Comparison of ENCODE assay signal across 8 cellular contexts in genomic region chr16:78444-79145, GRCh38. TPM values are rescaled to one million over a fixed set of nuclear protein-coding genes. Genes with fewer than 3 reads are reported as not detected.
DNase-seq lines count a peak whose midpoint lies in the region; ATAC-seq, FAIRE-seq and TF ChIP-seq lines count a peak whose summit lies in the region.

No MANE protein-coding gene starts in this region.

- no TSS peak for BruUV-seq in GM12878 (replicated peaks; lab: Mats Ljungman, UMichigan)

- peak overlapping the region; percentile 98 for H3K9ac ChIP-seq in GM12878 (ENCODE audit: control insufficient read depth, insufficient read depth, low read length)

- peak overlapping the region; percentile 85 for H3K27ac ChIP-seq in C4-2B
- H3K27ac ChIP-seq in GM12878 (ENCODE audit: control insufficient read depth, insufficient read depth), result peak overlapping the region; percentile 85

- H3K79me2 ChIP-seq in GM12878 (ENCODE audit: control insufficient read depth, insufficient read depth, low read length), result peaks cover 10% of the 10 kb centered on the region

- CTCF ChIA-PET in GM12878 (lab: Yijun Ruan, JAX), result interaction anchor here (1.0 to 4.1 kb wide), 4 partner anchors 13 to 157 kb away, joined by 3 to 36 read pairs (median 17); no protein-coding TSS in a partner anchor

- peaks cover 0 to under 1% (median 0%) of the 10 kb centered on the region in 3 donors for H3K36me3 Mint-ChIP-seq in immature natural killer cell

- peak; percentile 52 for FAIRE-seq in GM12878 (lab: Jason Lieb, UNC)

- TF ChIP-seq EP300 in GM12878 (IDR thresholded peaks at IDR 0.05; ENCODE audit: borderline replicate concordance in 1 of 2, control insufficient read depth in 1 of 2, low read depth in 2 of 2, low read length in 2 of 2), result no peak

- ATAC-seq in GM19025 (IDR thresholded peaks at IDR 0.05; ENCODE audit: low read depth, unreplicated experiment), result peak; percentile 14
- peak; percentile 4 for ATAC-seq in GM12878
- ATAC-seq in stimulated activated naive CD8-positive, alpha-beta T cell treated with anti-CD3 and anti-CD28 coated beads, Interleukin-15, amount 100 ng/mL, for 72 hours, result peak; percentile 21

- H3K36me3 ChIP-seq in GM12878 (ENCODE audit: control insufficient read depth in 2 of 2, insufficient read depth in 2 of 2, low read length in 1 of 2), result peaks cover 0 to 4% of the 10 kb centered on the region in 2 experiments; a peak in 2 of 4 replicates

- H2AFZ ChIP-seq in GM12878 (ENCODE audit: control insufficient read depth, low read depth, low read length), result peak overlapping the region; percentile 72

- H3K9me3 ChIP-seq in GM12878 (replicated peaks; ENCODE audit: control insufficient read depth, insufficient read depth, low read length), result no peaks in the 10 kb centered on the region

- H3K4me2 ChIP-seq in GM12878 (ENCODE audit: control insufficient read depth, insufficient read depth), result peak overlapping the region; percentile 71

- peaks cover 2 to 14% (median 7%) of the 10 kb centered on the region in 3 donors for H3K27me3 Mint-ChIP-seq in immature natural killer cell (ENCODE audit: low read depth in 3 of 3)
- peaks cover 18% of the 10 kb centered on the region for H3K27me3 Mint-ChIP-seq in stimulated activated naive CD8-positive, alpha-beta T cell treated with anti-CD3 and anti-CD28 coated beads, Interleukin-15, amount 100 ng/mL, for 72 hours

- in situ Hi-C loops in GM12878 (cut with MboI), result no loop called here

- 11% methylated on average over 35 of the region's 36 CpGs for WGBS in GM12878 (ENCODE audit: insufficient coverage, insufficient replicate concordance, low lambda C conversion rate, missing lambda C conversion rate)

- peaks cover 41 to 45% of the 10 kb centered on the region in 2 donors for H3K4me1 Mint-ChIP-seq in immature natural killer cell
- H3K4me1 Mint-ChIP-seq in stimulated activated naive CD8-positive, alpha-beta T cell treated with anti-CD3 and anti-CD28 coated beads, Interleukin-15, amount 100 ng/mL, for 72 hours, result peaks cover 59% of the 10 kb centered on the region

- peaks cover 0 to 2% of the 10 kb centered on the region in 2 experiments; a peak in 1 of 4 replicates for H3K27me3 ChIP-seq in GM12878 (replicated peaks in 1 of 2; ENCODE audit: control insufficient read depth in 2 of 2, insufficient read depth in 2 of 2, low read length in 1 of 2)

- RAD21 ChIA-PET in GM12878 (lab: Charles Lee; ENCODE audit: unreplicated experiment), result interaction anchor here (1.6 to 1.9 kb wide), 2 partner anchors 18 to 25 kb away, joined by 3 to 7 read pairs; partner anchors contain the start of genes POLR3K and SNRNP25

- SMC1A ChIA-PET in GM12878 (lab: Charles Lee; ENCODE audit: uncharacterized antibody, unreplicated experiment), result interaction anchor here (1.2 to 3.0 kb wide), 2 partner anchors 13 to 18 kb away, joined by 7 to 16 read pairs; no protein-coding TSS in a partner anchor

- intact Hi-C loops in GM12878 (cut with micrococcal nuclease; ENCODE audit: unreplicated experiment), result no loop called here

- H3K4me3 ChIP-seq in GM12878, result peak overlapping the region; percentile 82

- H3K9me3 Mint-ChIP-seq in immature natural killer cell, result no peaks in the 10 kb centered on the region
- H3K9me3 Mint-ChIP-seq in stimulated activated naive CD8-positive, alpha-beta T cell treated with anti-CD3 and anti-CD28 coated beads, Interleukin-15, amount 100 ng/mL, for 72 hours, result no peaks in the 10 kb centered on the region

- DNase-seq in HuH-7.5 (ENCODE audit: low spot score) (peak; percentile 59), GM12878 (ENCODE audit: low read depth, low spot score) (no peak), immature natural killer cell (no peak), mucosa of gallbladder (ENCODE audit: low spot score) (no peak), Kasumi-1 (lab: John Stamatoyannopoulos, UW) (no peak)
- no peak for DNase-seq in stimulated activated naive CD8-positive, alpha-beta T cell treated with anti-CD3 and anti-CD28 coated beads, Interleukin-15, amount 100 ng/mL, for 72 hours

- TF ChIP-seq POLR2A in GM12878 (IDR thresholded peaks at IDR 0.05; ENCODE audit: low read depth, low read length), result no peak

- TF ChIP-seq RAD21 in GM12878 (IDR thresholded peaks at IDR 0.05; ENCODE audit: insufficient read depth, low read depth, low read length), result no peak

- no peak for TF ChIP-seq CTCF in C4-2B (conservative IDR thresholded peaks at IDR 0.05)
- no peak for TF ChIP-seq CTCF in GM12878 (IDR thresholded peaks at IDR 0.05 in 2 of 3, conservative IDR thresholded peaks at IDR 0.05 in 1 of 3; ENCODE audit: control insufficient read depth in 2 of 3, extremely low read depth in 1 of 3, insufficient read depth in 1 of 3, low read depth in 3 of 3, low read length in 3 of 3)

- peak overlapping the region; percentile 87 to 91 (median 89) for H3K4me3 Mint-ChIP-seq in immature natural killer cell
- H3K4me3 Mint-ChIP-seq in stimulated activated naive CD8-positive, alpha-beta T cell treated with anti-CD3 and anti-CD28 coated beads, Interleukin-15, amount 100 ng/mL, for 72 hours, result peak overlapping the region; percentile 93 to 97

- no peaks in the 10 kb centered on the region; the same call in 1 of the 2 replicates for H4K20me1 ChIP-seq in GM12878 (ENCODE audit: control insufficient read depth, insufficient read depth)

- POLR2A ChIA-PET in GM12878 (lab: Charles Lee), result interaction anchor here (1.0 to 1.2 kb wide), 2 partner anchors 9 to 25 kb away, joined by 3 to 4 read pairs; partner anchors contain the start of genes POLR3K and SNRNP25

- peaks cover 20% of the 10 kb centered on the region for H3K4me1 ChIP-seq in GM12878 (ENCODE audit: control insufficient read depth, insufficient read depth, low read length)

- peak overlapping the region; percentile 81 to 93 (median 86) for H3K27ac Mint-ChIP-seq in immature natural killer cell
- peak overlapping the region; percentile 85 to 92 for H3K27ac Mint-ChIP-seq in stimulated activated naive CD8-positive, alpha-beta T cell treated with anti-CD3 and anti-CD28 coated beads, Interleukin-15, amount 100 ng/mL, for 72 hours

RNA-seq across cellular contexts. Expression of gene MPG, which starts 0.6 kb away (rescaled TPM):
- total RNA-seq in GM12878 (2013; cell fraction: nucleolus; rRNA removed), result 24.9 and 26.3 TPM in 2 replicates
- total RNA-seq in GM12878 (2014; rRNA removed) (147 and 193 TPM in 2 replicates), GM12878 (2014; rRNA removed; fragmentation: Illumina TruSeq; extraction: Trizol) (25.7 and 37.3 TPM in 2 replicates), GM12878 (2021) (70.8 and 74.1 TPM in 2 replicates), mucosa of gallbladder (48.8 TPM)
- 24.2 TPM for polyA plus RNA-seq in GM12878 (2011; ENCODE audit: low read depth)
- polyA plus RNA-seq in GM12878 (2011; rRNA removed) (13.5 and 35.9 TPM in 2 replicates), GM12878 (2014; fragmentation: Illumina TruSeq; extraction: Trizol) (1.2 and 14.8 TPM in 2 replicates), GM12878 (2014; fragmentation: Nextera tagmentation; extraction: Ambion mirVana) (1 to 10 TPM in 1 of 2 experiments, under 1 TPM in 1; 0.32 to 4.8 TPM), GM12878 (2014; rRNA removed) (162 and 200 TPM in 2 replicates), GM12878 (2016; fragmentation: Nextera tagmentation; extraction: Ambion mirVana) (10 to 100 TPM; 75.5 to 80.8 TPM), immature natural killer cell (100 to 1,000 TPM in 2 of 3 donors, 10 to 100 TPM in 1; 96.0 to 134 (median 106) TPM)
- polyA plus RNA-seq in GM12878 (2011; cell fraction: cytosol; rRNA removed), result 92.3 and 129 TPM in 2 replicates
- 71.2 and 77.3 TPM in 2 replicates for polyA plus RNA-seq in GM12878 (2011; cell fraction: nucleus; rRNA removed)
- polyA plus RNA-seq in GM12878 (2012), result 51.3 and 64.2 TPM in 2 replicates
- 9.1 and 38.3 TPM in 2 replicates for polyA minus RNA-seq in GM12878 (2011; rRNA and poly(A)+ RNA removed)
- 25.2 and 28.2 TPM in 2 replicates for polyA minus RNA-seq in GM12878 (2011; cell fraction: cytosol; rRNA and poly(A)+ RNA removed)
- polyA minus RNA-seq in GM12878 (2011; cell fraction: nucleus; rRNA and poly(A)+ RNA removed), result 15.6 and 18.5 TPM in 2 replicates

RNA-seq across cellular contexts. Expression of gene RHBDF1, which starts 6.2 kb away (rescaled TPM):
- 0.42 and 0.88 TPM in 2 replicates for total RNA-seq in GM12878 (2013; cell fraction: nucleolus; rRNA removed)
- total RNA-seq in GM12878 (2014; rRNA removed) (0.54 and 0.85 TPM in 2 replicates), GM12878 (2014; rRNA removed; fragmentation: Illumina TruSeq; extraction: Trizol) (0.14 and 0.36 TPM in 2 replicates), GM12878 (2021) (0.72 and 0.93 TPM in 2 replicates), mucosa of gallbladder (50.6 TPM)
- 1.5 TPM for polyA plus RNA-seq in GM12878 (2011; ENCODE audit: low read depth)
- polyA plus RNA-seq in GM12878 (2011; rRNA removed) (0.04 TPM in 1 of 2 replicates, not detected in the other), GM12878 (2014; fragmentation: Illumina TruSeq; extraction: Trizol) (0.40 TPM in 1 of 2 replicates, not detected in the other), GM12878 (2014; fragmentation: Nextera tagmentation; extraction: Ambion mirVana) (under 1 TPM in 1 of 2 experiments, not detected in 1; 0.09 TPM), GM12878 (2014; rRNA removed) (0.19 and 0.42 TPM in 2 replicates), GM12878 (2016; fragmentation: Nextera tagmentation; extraction: Ambion mirVana) (not detected), immature natural killer cell (under 1 TPM in 1 of 3 donors, not detected in 2; 0.24 TPM)
- polyA plus RNA-seq in GM12878 (2011; cell fraction: cytosol; rRNA removed), result 0.03 and 0.12 TPM in 2 replicates
- polyA plus RNA-seq in GM12878 (2011; cell fraction: nucleus; rRNA removed), result 1.3 and 1.4 TPM in 2 replicates
- 1.6 and 2.0 TPM in 2 replicates for polyA plus RNA-seq in GM12878 (2012)
- not detected in 2 replicates for polyA minus RNA-seq in GM12878 (2011; rRNA and poly(A)+ RNA removed)
- polyA minus RNA-seq in GM12878 (2011; cell fraction: cytosol; rRNA and poly(A)+ RNA removed), result 0.62 TPM in 1 of 2 replicates, not detected in the other
- polyA minus RNA-seq in GM12878 (2011; cell fraction: nucleus; rRNA and poly(A)+ RNA removed), result 0.12 and 0.77 TPM in 2 replicates

RNA-seq across cellular contexts. Expression of gene SNRNP25, which starts 25.0 kb away (rescaled TPM):
- 19.0 and 21.4 TPM in 2 replicates for total RNA-seq in GM12878 (2013; cell fraction: nucleolus; rRNA removed)
- total RNA-seq in GM12878 (2014; rRNA removed), result 68.5 and 79.9 TPM in 2 replicates
- 58.6 and 58.9 TPM in 2 replicates for total RNA-seq in GM12878 (2014; rRNA removed; fragmentation: Illumina TruSeq; extraction: Trizol)
- total RNA-seq in GM12878 (2021), result 69.8 and 72.6 TPM in 2 replicates
- polyA plus RNA-seq in GM12878 (2011; ENCODE audit: low read depth), result 95.4 TPM
- polyA plus RNA-seq in GM12878 (2011; rRNA removed), result 39.9 and 56.9 TPM in 2 replicates
- polyA plus RNA-seq in GM12878 (2011; cell fraction: cytosol; rRNA removed), result 67.5 and 80.5 TPM in 2 replicates
- polyA plus RNA-seq in GM12878 (2011; cell fraction: nucleus; rRNA removed), result 38.6 and 41.4 TPM in 2 replicates
- 52.2 and 67.8 TPM in 2 replicates for polyA plus RNA-seq in GM12878 (2012)
- 40.2 and 65.9 TPM in 2 replicates for polyA plus RNA-seq in GM12878 (2014; fragmentation: Illumina TruSeq; extraction: Trizol)
- 10 to 100 TPM; 40.9 to 59.8 TPM for polyA plus RNA-seq in GM12878 (2014; fragmentation: Nextera tagmentation; extraction: Ambion mirVana)
- polyA plus RNA-seq in GM12878 (2014; rRNA removed), result 84.2 and 90.2 TPM in 2 replicates
- 100 to 1,000 TPM; 122 to 138 TPM for polyA plus RNA-seq in GM12878 (2016; fragmentation: Nextera tagmentation; extraction: Ambion mirVana)
- 20.5 and 23.6 TPM in 2 replicates for polyA minus RNA-seq in GM12878 (2011; rRNA and poly(A)+ RNA removed)
- 7.4 and 10.0 TPM in 2 replicates for polyA minus RNA-seq in GM12878 (2011; cell fraction: cytosol; rRNA and poly(A)+ RNA removed)
- polyA minus RNA-seq in GM12878 (2011; cell fraction: nucleus; rRNA and poly(A)+ RNA removed), result 7.1 and 12.8 TPM in 2 replicates
- 10 to 100 TPM; 22.0 to 51.1 (median 30.7) TPM for polyA plus RNA-seq in immature natural killer cell
- total RNA-seq in mucosa of gallbladder, result 21.5 TPM

RNA-seq across cellular contexts. Expression of gene POLR3K, which starts 25.2 kb away (rescaled TPM):
- total RNA-seq in GM12878 (2013; cell fraction: nucleolus; rRNA removed), result 38.3 and 42.5 TPM in 2 replicates
- 25.0 and 25.6 TPM in 2 replicates for total RNA-seq in GM12878 (2014; rRNA removed)
- 23.8 and 25.3 TPM in 2 replicates for total RNA-seq in GM12878 (2014; rRNA removed; fragmentation: Illumina TruSeq; extraction: Trizol)
- total RNA-seq in GM12878 (2021), result 56.0 and 58.3 TPM in 2 replicates
- polyA plus RNA-seq in GM12878 (2011; ENCODE audit: low read depth), result 25.6 TPM
- polyA plus RNA-seq in GM12878 (2011; rRNA removed), result 54.9 and 65.8 TPM in 2 replicates
- polyA plus RNA-seq in GM12878 (2011; cell fraction: cytosol; rRNA removed), result 105 and 107 TPM in 2 replicates
- 52.4 and 59.9 TPM in 2 replicates for polyA plus RNA-seq in GM12878 (2011; cell fraction: nucleus; rRNA removed)
- polyA plus RNA-seq in GM12878 (2012), result 35.4 and 38.1 TPM in 2 replicates
- 23.1 and 39.1 TPM in 2 replicates for polyA plus RNA-seq in GM12878 (2014; fragmentation: Illumina TruSeq; extraction: Trizol)
- polyA plus RNA-seq in GM12878 (2014; fragmentation: Nextera tagmentation; extraction: Ambion mirVana), result 100 to 1,000 TPM; 195 to 222 TPM
- 60.0 and 62.2 TPM in 2 replicates for polyA plus RNA-seq in GM12878 (2014; rRNA removed)
- 100 to 1,000 TPM; 106 to 115 TPM for polyA plus RNA-seq in GM12878 (2016; fragmentation: Nextera tagmentation; extraction: Ambion mirVana)
- polyA minus RNA-seq in GM12878 (2011; rRNA and poly(A)+ RNA removed), result 66.7 and 70.0 TPM in 2 replicates
- polyA minus RNA-seq in GM12878 (2011; cell fraction: cytosol; rRNA and poly(A)+ RNA removed), result 20.0 and 22.8 TPM in 2 replicates
- 14.5 and 26.7 TPM in 2 replicates for polyA minus RNA-seq in GM12878 (2011; cell fraction: nucleus; rRNA and poly(A)+ RNA removed)
- 10 to 100 TPM; 26.9 to 40.7 (median 34.6) TPM for polyA plus RNA-seq in immature natural killer cell
- total RNA-seq in mucosa of gallbladder, result 12.7 TPM

RNA-seq across cellular contexts. Expression of gene NPRL3, which starts 59.9 kb away (rescaled TPM):
- 50.4 and 60.4 TPM in 2 replicates for total RNA-seq in GM12878 (2013; cell fraction: nucleolus; rRNA removed)
- total RNA-seq in GM12878 (2014; rRNA removed) (8.4 and 9.5 TPM in 2 replicates), GM12878 (2014; rRNA removed; fragmentation: Illumina TruSeq; extraction: Trizol) (5.3 and 5.5 TPM in 2 replicates), GM12878 (2021) (37.3 and 42.8 TPM in 2 replicates), mucosa of gallbladder (29.5 TPM)
- 17.8 TPM for polyA plus RNA-seq in GM12878 (2011; ENCODE audit: low read depth)
- polyA plus RNA-seq in GM12878 (2011; rRNA removed) (2.3 and 5.2 TPM in 2 replicates), GM12878 (2014; fragmentation: Illumina TruSeq; extraction: Trizol) (7.4 and 19.5 TPM in 2 replicates), GM12878 (2014; fragmentation: Nextera tagmentation; extraction: Ambion mirVana) (1 to 10 TPM in 1 of 2 experiments, under 1 TPM in 1; 0.93 to 1.7 TPM), GM12878 (2014; rRNA removed) (18.3 and 26.3 TPM in 2 replicates), GM12878 (2016; fragmentation: Nextera tagmentation; extraction: Ambion mirVana) (10 to 100 TPM; 21.7 to 22.6 TPM), immature natural killer cell (10 to 100 TPM; 13.3 to 28.6 (median 27.0) TPM)
- polyA plus RNA-seq in GM12878 (2011; cell fraction: cytosol; rRNA removed), result 7.5 and 7.8 TPM in 2 replicates
- polyA plus RNA-seq in GM12878 (2011; cell fraction: nucleus; rRNA removed), result 44.5 and 55.9 TPM in 2 replicates
- polyA plus RNA-seq in GM12878 (2012), result 31.3 and 36.6 TPM in 2 replicates
- polyA minus RNA-seq in GM12878 (2011; rRNA and poly(A)+ RNA removed), result 14.2 and 21.2 TPM in 2 replicates
- polyA minus RNA-seq in GM12878 (2011; cell fraction: cytosol; rRNA and poly(A)+ RNA removed), result 9.4 and 12.8 TPM in 2 replicates
- polyA minus RNA-seq in GM12878 (2011; cell fraction: nucleus; rRNA and poly(A)+ RNA removed), result 12.9 and 22.5 TPM in 2 replicates

Comparison
In these comparisons a context has a peak if more than half of its experiments do, and no peak if none do; other contexts are left out.
1. RNA of gene RHBDF1, which starts 6.2 kb away (total RNA-seq): 50.6 TPM in mucosa of gallbladder (single experiment); 0.14 to 0.93 TPM in GM12878; every median in the first group is over 10 times any median in the second.
2. Peak in every context shown above with its lines, with median percentiles within 50 percentile points of each other: ATAC-seq.